In genomic region chr7:23012797-23013714, GRCh38 we compare ENCODE assay signal across 8 cellular contexts. TPM values are rescaled to one million over a fixed set of nuclear protein-coding genes. Genes with fewer than 3 reads are reported as not detected.
DNase-seq lines count a peak whose midpoint lies in the region; ATAC-seq, FAIRE-seq and TF ChIP-seq lines count a peak whose summit lies in the region.

No MANE protein-coding gene starts in this region.

- TF ChIP-seq EP300 in GM12878 (IDR thresholded peaks at IDR 0.05; ENCODE audit: borderline replicate concordance in 1 of 2, control insufficient read depth in 1 of 2, low read depth in 2 of 2, low read length in 2 of 2) = no peak

- H3K36me3 ChIP-seq in BE2C = no peaks in the 10 kb centered on the region
- no peaks in the 10 kb centered on the region for H3K36me3 ChIP-seq in NT2/D1 (ENCODE audit: insufficient read depth, insufficient read length, low read length)
- no peaks in the 10 kb centered on the region for H3K36me3 ChIP-seq in GM12878 (ENCODE audit: control insufficient read depth in 2 of 2, insufficient read depth in 2 of 2, low read length in 1 of 2)
- no peaks in the 10 kb centered on the region for H3K36me3 ChIP-seq in kidney (ENCODE audit: control insufficient read depth in 1 of 2, insufficient read depth in 2 of 2, low read length in 2 of 2)

- no peaks in the 10 kb centered on the region for H4K20me1 ChIP-seq in GM12878 (ENCODE audit: control insufficient read depth, insufficient read depth)

- H3K27ac ChIP-seq in GM12878 (ENCODE audit: control insufficient read depth, insufficient read depth) (peak overlapping the region; percentile 74), kidney (ENCODE audit: low read depth in 2 of 2, low read length in 2 of 2) (no peak overlapping the region)

- H3K79me2 ChIP-seq in GM12878 (ENCODE audit: control insufficient read depth, insufficient read depth, low read length) = peaks cover 58% of the 10 kb centered on the region

- H3K9me3 ChIP-seq in BE2C (no peaks in the 10 kb centered on the region), NT2/D1 (ENCODE audit: insufficient read depth, low read length) (no peaks in the 10 kb centered on the region), GM12878 (replicated peaks; ENCODE audit: control insufficient read depth, insufficient read depth, low read length) (no peaks in the 10 kb centered on the region), kidney (ENCODE audit: control insufficient read depth in 1 of 2, low read length in 2 of 2) (no peaks in the 10 kb centered on the region)

- H3K9ac ChIP-seq in NT2/D1 (ENCODE audit: insufficient read length, low read depth) = peak overlapping the region; percentile 87
- H3K9ac ChIP-seq in GM12878 (ENCODE audit: control insufficient read depth, insufficient read depth, low read length) = peak overlapping the region; percentile 68
- peak overlapping the region; percentile 18 to 73 for H3K9ac ChIP-seq in kidney (ENCODE audit: low read length in 2 of 2)

- BruUV-seq in GM12878 (replicated peaks; lab: Mats Ljungman, UMichigan) = no TSS peak

- no peak for TF ChIP-seq POLR2A in GM12878 (IDR thresholded peaks at IDR 0.05; ENCODE audit: low read depth, low read length)

- DNase-seq in BE2C = no peak
- DNase-seq in GM13977 (ENCODE audit: low spot score) = no peak
- DNase-seq in NT2/D1 (ENCODE audit: low read depth, low spot score) = no peak
- DNase-seq in GM12878 (ENCODE audit: low read depth, low spot score) = no peak
- DNase-seq in kidney = peak; percentile 86
- DNase-seq in stimulated activated CD8-positive, alpha-beta memory T cell treated with anti-CD3 and anti-CD28 coated beads, Interleukin-4, amount 100 ng/mL, for 24 hours (ENCODE audit: low read depth) = peak; percentile 7
- no peak for DNase-seq in AG08395 (ENCODE audit: low spot score)

- RAD21 ChIA-PET in GM12878 (lab: Charles Lee; ENCODE audit: unreplicated experiment) = interaction anchor here (0.9 to 4.1 kb wide), 12 partner anchors 9 to 157 kb away, joined by 3 to 38 read pairs (median 6); no protein-coding TSS in a partner anchor

- in situ Hi-C loops in GM13977 (cut with MboI; ENCODE audit: low pct_unique_long_range_greater_than_20kb, low sequenced_read_pairs, unreplicated experiment) = no loop called here
- in situ Hi-C loops in GM12878 (cut with MboI) = loop anchor here (10.0 kb wide), 1 partner anchor 1068 kb away; the partner anchor contains the start of gene CDCA7L

- ATAC-seq in HG02981 (IDR thresholded peaks at IDR 0.05; ENCODE audit: unreplicated experiment) = peak; percentile 15
- ATAC-seq in GM12878 = peak; percentile 37

- H3K4me3 ChIP-seq in BE2C (ENCODE audit: low read depth, low read length) (peak overlapping the region; percentile 76), NT2/D1 (ENCODE audit: insufficient read length, low read depth) (peak overlapping the region; percentile 88), GM12878 (peak overlapping the region; percentile 95), kidney (ENCODE audit: low read length in 2 of 2) (peak overlapping the region; percentile 77 to 82)

- peak overlapping the region; percentile 87 for H3K4me2 ChIP-seq in GM12878 (ENCODE audit: control insufficient read depth, insufficient read depth)

- no peak for TF ChIP-seq RAD21 in GM12878 (IDR thresholded peaks at IDR 0.05; ENCODE audit: insufficient read depth, low read depth, low read length)

- intact Hi-C loops in GM12878 (cut with micrococcal nuclease; ENCODE audit: unreplicated experiment) = no loop called here
- intact Hi-C loops in kidney (cut with DNase I) = no loop called here

- WGBS in GM12878 (ENCODE audit: insufficient coverage, insufficient replicate concordance, low lambda C conversion rate, missing lambda C conversion rate) = 1% methylated on average over 35 of the region's 52 CpGs

- H2AFZ ChIP-seq in GM12878 (ENCODE audit: control insufficient read depth, low read depth, low read length) = peak overlapping the region; percentile 20; the same call in 1 of the 2 replicates

- SMC1A ChIA-PET in GM12878 (lab: Charles Lee; ENCODE audit: uncharacterized antibody, unreplicated experiment) = interaction anchor here (0.9 to 3.6 kb wide), 21 partner anchors 9 to 191 kb away, joined by 3 to 60 read pairs (median 5); partner anchors contain the start of gene TOMM7

- TF ChIP-seq CTCF in BE2C (IDR thresholded peaks at IDR 0.05; ENCODE audit: low read depth, low read length) (no peak), GM13977 (IDR thresholded peaks at IDR 0.05; ENCODE audit: extremely low read depth, insufficient read depth, missing control alignments) (peak; percentile 12), GM12878 (IDR thresholded peaks at IDR 0.05 in 2 of 3, conservative IDR thresholded peaks at IDR 0.05 in 1 of 3; ENCODE audit: control insufficient read depth in 2 of 3, extremely low read depth in 1 of 3, insufficient read depth in 1 of 3, low read depth in 3 of 3, low read length in 3 of 3) (peak in 2 of 3 experiments; percentile 11 to 15; a peak in 1 of 6 replicates), kidney (IDR thresholded peaks at IDR 0.05; ENCODE audit: borderline replicate concordance, extremely low read depth, insufficient read depth) (no peak)

- peaks cover 35% of the 10 kb centered on the region for H3K27me3 ChIP-seq in BE2C
- H3K27me3 ChIP-seq in NT2/D1 (ENCODE audit: insufficient read depth, insufficient read length) = no peaks in the 10 kb centered on the region
- H3K27me3 ChIP-seq in GM12878 (replicated peaks in 1 of 2; ENCODE audit: control insufficient read depth in 2 of 2, insufficient read depth in 2 of 2, low read length in 1 of 2) = no peaks in the 10 kb centered on the region

- H3K4me1 ChIP-seq in BE2C (peaks cover 3% of the 10 kb centered on the region; the same call in 1 of the 2 replicates), NT2/D1 (ENCODE audit: insufficient read depth, insufficient read length) (no peaks in the 10 kb centered on the region), GM12878 (ENCODE audit: control insufficient read depth, insufficient read depth, low read length) (peaks cover 17% of the 10 kb centered on the region), kidney (ENCODE audit: control insufficient read depth in 1 of 2, insufficient read depth in 1 of 2, low read depth in 1 of 2, low read length in 2 of 2) (peaks cover 0 to 3% of the 10 kb centered on the region in 2 donors)

- CTCF ChIA-PET in GM12878 (lab: Yijun Ruan, JAX) = interaction anchor here (1.0 to 2.2 kb wide), 8 partner anchors 9 to 192 kb away, joined by 3 to 18 read pairs (median 5); no protein-coding TSS in a partner anchor

- POLR2A ChIA-PET in GM12878 (lab: Charles Lee) = interaction anchor here (0.6 to 3.2 kb wide), 10 partner anchors 10 to 562 kb away, joined by 3 to 19 read pairs (median 6); no protein-coding TSS in a partner anchor

- FAIRE-seq in GM12878 (lab: Jason Lieb, UNC) (peak; percentile 52), kidney (lab: Jason Lieb, UNC) (no peak)

TF ChIP-seq in GM12878, 131 proteins besides CTCF, POLR2A, EP300 and RAD21 (continues in another document):
- no peak for TF ChIP-seq SIN3A (IDR thresholded peaks at IDR 0.05; ENCODE audit: low read depth, low read length)
- 0 out of 2 replicates have a peak, but pooled peaks have one; percentile 54 for TF ChIP-seq CHD1 (IDR thresholded peaks at IDR 0.05; ENCODE audit: low read depth, low read length)
- peak; percentile 40; the same call in 1 of the 2 replicates for TF ChIP-seq IKZF1 (conservative IDR thresholded peaks at IDR 0.05)
- no peak for TF ChIP-seq KAT2A (conservative IDR thresholded peaks at IDR 0.05; ENCODE audit: control insufficient read depth, low read depth, low read length)
- TF ChIP-seq, protein P1, sequence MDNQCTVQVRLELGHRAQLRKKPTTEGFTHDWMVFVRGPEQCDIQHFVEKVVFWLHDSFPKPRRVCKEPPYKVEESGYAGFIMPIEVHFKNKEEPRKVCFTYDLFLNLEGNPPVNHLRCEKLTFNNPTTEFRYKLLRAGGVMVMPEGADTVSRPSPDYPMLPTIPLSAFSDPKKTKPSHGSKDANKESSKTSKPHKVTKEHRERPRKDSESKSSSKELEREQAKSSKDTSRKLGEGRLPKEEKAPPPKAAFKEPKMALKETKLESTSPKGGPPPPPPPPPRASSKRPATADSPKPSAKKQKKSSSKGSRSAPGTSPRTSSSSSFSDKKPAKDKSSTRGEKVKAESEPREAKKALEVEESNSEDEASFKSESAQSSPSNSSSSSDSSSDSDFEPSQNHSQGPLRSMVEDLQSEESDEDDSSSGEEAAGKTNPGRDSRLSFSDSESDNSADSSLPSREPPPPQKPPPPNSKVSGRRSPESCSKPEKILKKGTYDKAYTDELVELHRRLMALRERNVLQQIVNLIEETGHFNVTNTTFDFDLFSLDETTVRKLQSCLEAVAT (IDR thresholded peaks at IDR 0.05) = 0 out of 2 replicates have a peak, but pooled peaks have one; percentile 23

RNA-seq across cellular contexts. Expression of gene HYCC1, which starts 0.9 kb away (rescaled TPM):
- polyA plus RNA-seq in BE2C (2012; ENCODE audit: insufficient read depth, insufficient read length, low read depth) = 1.2 TPM
- total RNA-seq in GM12878 (2013; cell fraction: nucleolus; rRNA removed) = 70.6 and 80.3 TPM in 2 replicates
- total RNA-seq in GM12878 (2014; rRNA removed) (24.2 and 25.1 TPM in 2 replicates), GM12878 (2014; rRNA removed; fragmentation: Illumina TruSeq; extraction: Trizol) (25.6 and 28.6 TPM in 2 replicates), GM12878 (2021) (45.7 and 47.3 TPM in 2 replicates), kidney (22.6 TPM)
- 6.7 TPM for polyA plus RNA-seq in GM12878 (2011; ENCODE audit: low read depth)
- polyA plus RNA-seq in GM12878 (2011; rRNA removed) (37.7 and 63.4 TPM in 2 replicates), GM12878 (2014; fragmentation: Illumina TruSeq; extraction: Trizol) (34.0 and 40.5 TPM in 2 replicates), GM12878 (2014; fragmentation: Nextera tagmentation; extraction: Ambion mirVana) (1 to 10 TPM; 8.5 to 9.9 TPM), GM12878 (2014; rRNA removed) (22.1 and 24.8 TPM in 2 replicates), GM12878 (2016; fragmentation: Nextera tagmentation; extraction: Ambion mirVana) (10 to 100 TPM; 55.9 to 62.9 TPM), kidney (ENCODE audit: insufficient read depth, low read depth, low replicate concordance) (2.2 TPM)
- 18.6 and 25.1 TPM in 2 replicates for polyA plus RNA-seq in GM12878 (2011; cell fraction: cytosol; rRNA removed)
- 29.6 and 33.1 TPM in 2 replicates for polyA plus RNA-seq in GM12878 (2011; cell fraction: nucleus; rRNA removed)
- 15.8 and 17.4 TPM in 2 replicates for polyA plus RNA-seq in GM12878 (2012)
- polyA minus RNA-seq in GM12878 (2011; rRNA and poly(A)+ RNA removed) = 31.7 and 46.2 TPM in 2 replicates
- 16.4 and 21.9 TPM in 2 replicates for polyA minus RNA-seq in GM12878 (2011; cell fraction: cytosol; rRNA and poly(A)+ RNA removed)
- polyA minus RNA-seq in GM12878 (2011; cell fraction: nucleus; rRNA and poly(A)+ RNA removed) = 32.6 and 46.3 TPM in 2 replicates

Comparison
In these comparisons a context has a peak if more than half of its experiments do, and no peak if none do; other contexts are left out.
1. DNase-seq: peak in kidney (single experiment) and stimulated activated CD8-positive, alpha-beta memory T cell treated with anti-CD3 and anti-CD28 coated beads, Interleukin-4, amount 100 ng/mL, for 24 hours (single experiment); none in BE2C (single experiment), GM13977 (single experiment), NT2/D1 (single experiment), GM12878 (single experiment) and AG08395 (single experiment).
2. CTCF ChIP-seq: peak in GM13977 (single experiment) and GM12878 (2 of 3); none in BE2C (single experiment) and kidney (single experiment).
3. Peak in every context shown above with its lines, with median percentiles within 50 percentile points of each other: H3K4me3 ChIP-seq and H3K9ac ChIP-seq.